ENCODE assay signal across 20 cellular contexts in the genomic region with DNA sequence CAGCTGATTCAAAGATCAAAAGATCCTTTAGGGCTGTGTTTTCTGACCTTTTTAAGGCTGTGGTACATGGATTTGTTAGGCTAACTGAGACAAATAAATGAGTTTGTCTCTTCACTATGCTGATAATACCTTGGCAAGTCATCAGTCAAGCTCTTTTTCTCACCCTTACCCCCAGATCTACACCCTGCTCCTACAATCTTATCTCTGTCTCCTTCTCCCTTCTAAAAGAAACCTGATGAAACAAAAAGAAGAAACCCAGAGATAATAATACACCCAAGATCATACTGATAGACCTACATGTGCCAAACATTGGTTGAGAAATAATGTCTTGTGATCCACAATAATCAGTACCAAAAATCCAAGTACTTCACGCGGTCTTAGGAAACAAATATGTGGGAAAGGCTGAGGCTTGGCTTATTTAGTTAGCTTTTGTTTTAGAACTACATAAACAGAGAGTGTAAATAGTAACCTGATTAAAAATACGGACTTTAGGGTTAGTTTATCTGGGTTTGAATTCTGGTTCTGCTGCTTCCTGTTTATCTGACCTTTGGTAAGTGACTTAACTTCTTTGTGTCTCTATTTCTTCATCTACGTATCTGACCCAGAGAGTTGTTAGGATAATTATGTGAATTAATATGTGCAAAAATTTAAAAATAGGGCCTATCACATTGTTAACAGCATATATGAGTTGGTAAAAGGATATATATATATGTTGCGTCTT.
"Had no signal": no experiment of that assay in that cellular context is flagged by ENCODE, and none has a peak within 500 bp of the region (broad histone marks: within the 10 kb centered on the region; RNA-seq: fewer than 3 reads in every experiment).

No MANE protein-coding gene starts in this region.

- H3K4me1 ChIP-seq: colonic mucosa, gastroesophageal sphincter, left ventricle myocardium inferior, psoas muscle, right lobe of liver, tibial artery, uterus had no signal

- H3K27ac ChIP-seq: colonic mucosa, gastroesophageal sphincter, left ventricle myocardium inferior, psoas muscle, right lobe of liver, tibial artery, upper lobe of left lung, uterus had no signal

- H3K4me3 ChIP-seq: colonic mucosa, gastroesophageal sphincter, left ventricle myocardium inferior, lung, psoas muscle, right lobe of liver, tibial artery, upper lobe of left lung, uterus had no signal

- ATAC-seq: gastroesophageal sphincter; psoas muscle; stimulated activated memory B cell treated with anti-CD40 and anti-IgM and Interleukin-4, amounts not matched to agents 10 μg/mL and 1 μg/mL and 100 μg/mL, for 72 hours had no signal

- DNase-seq: colonic mucosa; dermis blood vessel endothelial cell; foreskin fibroblast; glutamatergic neuron; immature natural killer cell; left ventricle myocardium inferior; mesenchymal stem cell; naive B cell; nephron progenitor cell; psoas muscle; retina; right lobe of liver; stimulated activated CD4-positive, alpha-beta T cell treated with anti-CD3 and anti-CD28 coated beads, Interleukin-4, amount 100 ng/mL, for 1 hour; tibial artery; upper lobe of left lung; uterus had no signal

- H3K27me3 ChIP-seq: colonic mucosa, gastroesophageal sphincter, right lobe of liver, tibial artery, upper lobe of left lung, uterus had no signal

- H3K9me3 ChIP-seq: colonic mucosa, gastroesophageal sphincter, left ventricle myocardium inferior, psoas muscle, right lobe of liver, tibial artery, upper lobe of left lung, uterus had no signal

- H3K36me3 ChIP-seq: colonic mucosa, gastroesophageal sphincter, left ventricle myocardium inferior, right lobe of liver, tibial artery, upper lobe of left lung, uterus had no signal

- FAIRE-seq: keratinocyte had no signal
